22 cellular contexts compared by ENCODE assay signal in genomic region chr4:1595789-1596325, GRCh38.
"Had no signal": no experiment of that assay in that cellular context is flagged by ENCODE, and none has a peak within 500 bp of the region (broad histone marks: within the 10 kb centered on the region; RNA-seq: fewer than 3 reads in every experiment).

No MANE protein-coding gene starts in this region.

- H3K4me3 ChIP-seq: body of pancreas, hepatocyte, neural progenitor cell, prostate gland, skin epidermis, stomach, vagina had no signal

- H3K9ac ChIP-seq: neural progenitor cell had no signal

- H3K4me1 ChIP-seq: body of pancreas, neural progenitor cell, prostate gland, stomach, vagina had no signal

- H3K36me3 Mint-ChIP-seq: neural progenitor cell had no signal

- H3K27ac ChIP-seq: body of pancreas, hepatocyte, neural progenitor cell, prostate gland, skin epidermis, stomach, vagina had no signal

- DNase-seq: activated CD4-positive, alpha-beta T cell treated with anti-CD3 and anti-CD28 coated beads, Interleukin-2, amount 50 U/mL, for 4 hours; activated effector memory CD4-positive, alpha-beta T cell treated with Interleukin-2 at 50 U/mL for 16 hours; activated naive CD4-positive, alpha-beta T cell treated with anti-CD3 and anti-CD28 coated beads for 36 hours; activated naive CD8-positive, alpha-beta T cell treated with anti-CD3 and anti-CD28 coated beads, Interleukin-2, amount 50 U/mL, for 24 hours; activated T-cell treated with anti-CD3 and anti-CD28 coated beads, Interleukin-2, amount 50 U/mL, for 72 hours; body of pancreas; caudate nucleus; effector memory CD8-positive, alpha-beta T cell; foreskin melanocyte; stimulated activated CD4-positive, alpha-beta T cell treated with anti-CD3 and anti-CD28 coated beads, Interleukin-2, amount 100 ng/mL, for 24 hours; stomach; T-helper 9 cell; trophoblast cell had no signal

- H3K4me2 ChIP-seq: hepatocyte, neural progenitor cell had no signal

- H2AFZ ChIP-seq: hepatocyte, neural progenitor cell had no signal

- H3K4me3 Mint-ChIP-seq: activated naive CD4-positive, alpha-beta T cell treated with anti-CD3 and anti-CD28 coated beads for 36 hours; activated naive CD8-positive, alpha-beta T cell treated with anti-CD3 and anti-CD28 coated beads, Interleukin-2, amount 50 U/mL, for 24 hours; activated T-cell treated with anti-CD3 and anti-CD28 coated beads, Interleukin-2, amount 50 U/mL, for 72 hours; effector memory CD8-positive, alpha-beta T cell; naive thymus-derived CD8-positive, alpha-beta T cell; neural progenitor cell; stimulated activated memory B cell treated with anti-CD40 and anti-IgM and Interleukin-4, amounts not matched to agents 10 μg/mL and 1 μg/mL and 100 μg/mL, for 72 hours; WTC11 had no signal

- H3K36me3 ChIP-seq: neural progenitor cell, prostate gland, stomach, vagina had no signal

- ATAC-seq: activated naive CD8-positive, alpha-beta T cell treated with anti-CD3 and anti-CD28 coated beads, Interleukin-2, amount 50 U/mL, for 24 hours; activated T-cell treated with anti-CD3 and anti-CD28 coated beads, Interleukin-2, amount 50 U/mL, for 72 hours; body of pancreas; effector memory CD8-positive, alpha-beta T cell; esophagus mucosa; naive thymus-derived CD8-positive, alpha-beta T cell; stimulated activated memory B cell treated with anti-CD40 and anti-IgM and Interleukin-4, amounts not matched to agents 10 μg/mL and 1 μg/mL and 100 μg/mL, for 72 hours had no signal

- H3K27me3 ChIP-seq: body of pancreas, hepatocyte, neural progenitor cell, vagina had no signal

- H3K9me3 ChIP-seq: prostate gland, vagina had no signal

- H3K27ac Mint-ChIP-seq: activated naive CD4-positive, alpha-beta T cell treated with anti-CD3 and anti-CD28 coated beads for 36 hours; activated naive CD8-positive, alpha-beta T cell treated with anti-CD3 and anti-CD28 coated beads, Interleukin-2, amount 50 U/mL, for 24 hours; activated T-cell treated with anti-CD3 and anti-CD28 coated beads, Interleukin-2, amount 50 U/mL, for 72 hours; effector memory CD8-positive, alpha-beta T cell; neural progenitor cell; stimulated activated memory B cell treated with anti-CD40 and anti-IgM and Interleukin-4, amounts not matched to agents 10 μg/mL and 1 μg/mL and 100 μg/mL, for 72 hours; WTC11 had no signal

- H3K27me3 Mint-ChIP-seq: activated naive CD8-positive, alpha-beta T cell treated with anti-CD3 and anti-CD28 coated beads, Interleukin-2, amount 50 U/mL, for 24 hours had no signal
